Comparison of ENCODE assay signal across 1 cellular context in the genomic region with DNA sequence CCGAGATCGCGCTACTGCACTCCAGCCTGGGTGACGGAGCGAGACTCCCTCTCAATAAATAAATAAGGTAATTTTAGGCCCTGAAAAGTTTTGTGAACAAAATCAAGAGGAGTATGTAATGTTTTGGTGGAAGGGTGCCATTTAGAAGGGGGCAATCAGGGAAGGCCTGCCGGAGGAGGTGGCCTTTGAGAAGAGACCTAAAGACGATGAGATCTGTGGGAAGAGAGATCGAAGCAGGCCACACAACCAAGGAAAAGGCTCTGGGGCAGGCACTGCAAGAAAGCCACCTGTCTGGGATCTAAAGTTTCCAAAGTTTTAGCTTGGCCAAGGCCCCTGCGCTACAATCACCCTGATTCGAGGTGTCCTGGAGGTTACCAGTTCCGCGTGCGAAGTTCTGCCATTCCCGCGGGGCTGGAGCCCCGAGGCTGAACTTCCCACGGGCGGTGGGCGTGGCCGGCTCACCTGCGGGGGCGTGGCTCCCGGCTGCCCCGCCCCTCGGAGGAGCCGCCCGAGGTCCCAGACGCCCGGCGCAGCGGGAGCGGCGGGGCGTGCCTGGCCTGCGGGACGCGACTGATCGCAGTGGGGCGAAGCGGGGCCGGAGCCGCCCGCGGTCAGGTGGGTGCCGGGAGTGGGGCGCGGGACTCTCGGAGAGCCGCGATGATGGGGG.
A peak's percentile ranks its signal among the peaks of the same experiment; 100 is the strongest.
TF ChIP-seq lines count a peak whose summit lies in the region.

A gene (plus strand): TSS at position 519 of the 667 bp plus-strand sequence. CDS start 4,792 bp downstream, outside the sequence.

TF ChIP-seq in HEK293, 187 proteins besides CTCF, POLR2A, EP300 and RAD21 (continued from another document):
- TF ChIP-seq, protein P1, sequence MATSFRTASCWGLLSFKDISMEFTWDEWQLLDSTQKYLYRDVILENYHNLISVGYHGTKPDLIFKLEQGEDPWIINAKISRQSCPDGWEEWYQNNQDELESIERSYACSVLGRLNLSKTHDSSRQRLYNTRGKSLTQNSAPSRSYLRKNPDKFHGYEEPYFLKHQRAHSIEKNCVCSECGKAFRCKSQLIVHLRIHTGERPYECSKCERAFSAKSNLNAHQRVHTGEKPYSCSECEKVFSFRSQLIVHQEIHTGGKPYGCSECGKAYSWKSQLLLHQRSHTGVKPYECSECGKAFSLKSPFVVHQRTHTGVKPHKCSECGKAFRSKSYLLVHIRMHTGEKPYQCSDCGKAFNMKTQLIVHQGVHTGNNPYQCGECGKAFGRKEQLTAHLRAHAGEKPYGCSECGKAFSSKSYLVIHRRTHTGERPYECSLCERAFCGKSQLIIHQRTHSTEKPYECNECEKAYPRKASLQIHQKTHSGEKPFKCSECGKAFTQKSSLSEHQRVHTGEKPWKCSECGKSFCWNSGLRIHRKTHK (tag by site-specific recombination; IDR thresholded peaks at IDR 0.05) = no peak
- TF ChIP-seq ZNF600 (tag by site-specific recombination; IDR thresholded peaks at IDR 0.05) (0 out of 2 replicates have a peak, but pooled peaks have one; percentile 22), ZSCAN16 (tag by site-specific recombination; IDR thresholded peaks at IDR 0.05) (no peak), ZFHX2 (tag by site-specific recombination; conservative IDR thresholded peaks at IDR 0.05) (peak; percentile 22; the same call in 1 of the 2 replicates), ZBTB8A (tag by site-specific recombination; IDR thresholded peaks at IDR 0.05) (peak; percentile 23; the same call in 1 of the 2 replicates), TRIM28 (IDR thresholded peaks at IDR 0.05; ENCODE audit: borderline replicate concordance, low read length) (no peak), ZNF707 (tag by site-specific recombination; IDR thresholded peaks at IDR 0.05) (no peak), ZNF140 (tag by site-specific recombination; IDR thresholded peaks at IDR 0.05) (no peak), EGR2 (tag by site-specific recombination; IDR thresholded peaks at IDR 0.05; ENCODE audit: low read depth) (peak; percentile 23; the same call in 1 of the 2 replicates), ZNF366 (tag by site-specific recombination; conservative IDR thresholded peaks at IDR 0.05) (no peak), ZBTB17 (tag by site-specific recombination; IDR thresholded peaks at IDR 0.05) (peak; percentile 18; the same call in 1 of the 2 replicates), KLF8 (tag by site-specific recombination; IDR thresholded peaks at IDR 0.05) (peak; percentile 76), ZNF623 (tag by site-specific recombination; IDR thresholded peaks at IDR 0.05) (no peak), ZNF658 (tag by site-specific recombination; IDR thresholded peaks at IDR 0.05) (no peak), ZSCAN23 (tag by site-specific recombination; IDR thresholded peaks at IDR 0.05) (no peak), ZXDB (tag by site-specific recombination; IDR thresholded peaks at IDR 0.05) (0 out of 2 replicates have a peak, but pooled peaks have one; percentile 33), ZNF132 (tag by site-specific recombination; IDR thresholded peaks at IDR 0.05; ENCODE audit: borderline replicate concordance) (no peak), ZNF624 (tag by site-specific recombination; IDR thresholded peaks at IDR 0.05) (no peak), ZNF654 (tag by site-specific recombination; IDR thresholded peaks at IDR 0.05; ENCODE audit: low read depth) (no peak), ZNF521 (tag by site-specific recombination; IDR thresholded peaks at IDR 0.05) (no peak), ZNF792 (tag by site-specific recombination; IDR thresholded peaks at IDR 0.05) (no peak), ZNF549 (tag by site-specific recombination; IDR thresholded peaks at IDR 0.05) (no peak), KLF1 (tag by site-specific recombination; IDR thresholded peaks at IDR 0.05) (no peak), ZNF335 (tag by site-specific recombination; conservative IDR thresholded peaks at IDR 0.05) (no peak), KLF9 (tag by site-specific recombination; IDR thresholded peaks at IDR 0.05; ENCODE audit: low read depth) (peak; percentile 94), IKZF3 (tag by site-specific recombination; IDR thresholded peaks at IDR 0.05) (peak; percentile 45; the same call in 1 of the 2 replicates)
- TF ChIP-seq, protein P2, sequence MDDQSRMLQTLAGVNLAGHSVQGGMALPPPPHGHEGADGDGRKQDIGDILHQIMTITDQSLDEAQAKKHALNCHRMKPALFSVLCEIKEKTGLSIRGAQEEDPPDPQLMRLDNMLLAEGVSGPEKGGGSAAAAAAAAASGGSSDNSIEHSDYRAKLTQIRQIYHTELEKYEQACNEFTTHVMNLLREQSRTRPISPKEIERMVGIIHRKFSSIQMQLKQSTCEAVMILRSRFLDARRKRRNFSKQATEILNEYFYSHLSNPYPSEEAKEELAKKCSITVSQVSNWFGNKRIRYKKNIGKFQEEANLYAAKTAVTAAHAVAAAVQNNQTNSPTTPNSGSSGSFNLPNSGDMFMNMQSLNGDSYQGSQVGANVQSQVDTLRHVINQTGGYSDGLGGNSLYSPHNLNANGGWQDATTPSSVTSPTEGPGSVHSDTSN (CRISPR knock-in tag; IDR thresholded peaks at IDR 0.05) = no peak
- TF ChIP-seq, protein P3, sequence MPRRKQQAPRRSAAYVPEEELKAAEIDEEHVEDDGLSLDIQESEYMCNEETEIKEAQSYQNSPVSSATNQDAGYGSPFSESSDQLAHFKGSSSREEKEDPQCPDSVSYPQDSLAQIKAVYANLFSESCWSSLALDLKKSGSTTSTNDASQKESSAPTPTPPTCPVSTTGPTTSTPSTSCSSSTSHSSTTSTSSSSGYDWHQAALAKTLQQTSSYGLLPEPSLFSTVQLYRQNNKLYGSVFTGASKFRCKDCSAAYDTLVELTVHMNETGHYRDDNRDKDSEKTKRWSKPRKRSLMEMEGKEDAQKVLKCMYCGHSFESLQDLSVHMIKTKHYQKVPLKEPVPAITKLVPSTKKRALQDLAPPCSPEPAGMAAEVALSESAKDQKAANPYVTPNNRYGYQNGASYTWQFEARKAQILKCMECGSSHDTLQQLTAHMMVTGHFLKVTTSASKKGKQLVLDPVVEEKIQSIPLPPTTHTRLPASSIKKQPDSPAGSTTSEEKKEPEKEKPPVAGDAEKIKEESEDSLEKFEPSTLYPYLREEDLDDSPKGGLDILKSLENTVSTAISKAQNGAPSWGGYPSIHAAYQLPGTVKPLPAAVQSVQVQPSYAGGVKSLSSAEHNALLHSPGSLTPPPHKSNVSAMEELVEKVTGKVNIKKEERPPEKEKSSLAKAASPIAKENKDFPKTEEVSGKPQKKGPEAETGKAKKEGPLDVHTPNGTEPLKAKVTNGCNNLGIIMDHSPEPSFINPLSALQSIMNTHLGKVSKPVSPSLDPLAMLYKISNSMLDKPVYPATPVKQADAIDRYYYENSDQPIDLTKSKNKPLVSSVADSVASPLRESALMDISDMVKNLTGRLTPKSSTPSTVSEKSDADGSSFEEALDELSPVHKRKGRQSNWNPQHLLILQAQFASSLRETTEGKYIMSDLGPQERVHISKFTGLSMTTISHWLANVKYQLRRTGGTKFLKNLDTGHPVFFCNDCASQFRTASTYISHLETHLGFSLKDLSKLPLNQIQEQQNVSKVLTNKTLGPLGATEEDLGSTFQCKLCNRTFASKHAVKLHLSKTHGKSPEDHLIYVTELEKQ (tag by site-specific recombination; IDR thresholded peaks at IDR 0.05; ENCODE audit: borderline replicate concordance) = no peak
- TF ChIP-seq, protein P4, sequence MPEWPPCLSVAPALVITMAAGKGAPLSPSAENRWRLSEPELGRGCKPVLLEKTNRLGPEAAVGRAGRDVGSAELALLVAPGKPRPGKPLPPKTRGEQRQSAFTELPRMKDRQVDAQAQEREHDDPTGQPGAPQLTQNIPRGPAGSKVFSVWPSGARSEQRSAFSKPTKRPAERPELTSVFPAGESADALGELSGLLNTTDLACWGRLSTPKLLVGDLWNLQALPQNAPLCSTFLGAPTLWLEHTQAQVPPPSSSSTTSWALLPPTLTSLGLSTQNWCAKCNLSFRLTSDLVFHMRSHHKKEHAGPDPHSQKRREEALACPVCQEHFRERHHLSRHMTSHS (tag by site-specific recombination; IDR thresholded peaks at IDR 0.05) = no peak
- TF ChIP-seq, protein P5, sequence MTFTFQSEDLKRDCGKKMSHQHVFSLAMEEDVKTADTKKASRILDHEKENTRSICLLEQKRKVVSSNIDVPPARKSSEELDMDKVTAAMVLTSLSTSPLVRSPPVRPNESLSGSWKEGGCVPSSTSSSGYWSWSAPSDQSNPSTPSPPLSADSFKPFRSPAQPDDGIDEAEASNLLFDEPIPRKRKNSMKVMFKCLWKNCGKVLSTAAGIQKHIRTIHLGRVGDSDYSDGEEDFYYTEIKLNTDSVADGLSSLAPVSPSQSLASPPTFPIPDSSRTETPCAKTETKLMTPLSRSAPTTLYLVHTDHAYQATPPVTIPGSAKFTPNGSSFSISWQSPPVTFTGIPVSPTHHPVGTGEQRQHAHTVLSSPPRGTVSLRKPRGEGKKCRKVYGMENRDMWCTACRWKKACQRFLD (tag by site-specific recombination; IDR thresholded peaks at IDR 0.05) = no peak
- TF ChIP-seq, protein P6, sequence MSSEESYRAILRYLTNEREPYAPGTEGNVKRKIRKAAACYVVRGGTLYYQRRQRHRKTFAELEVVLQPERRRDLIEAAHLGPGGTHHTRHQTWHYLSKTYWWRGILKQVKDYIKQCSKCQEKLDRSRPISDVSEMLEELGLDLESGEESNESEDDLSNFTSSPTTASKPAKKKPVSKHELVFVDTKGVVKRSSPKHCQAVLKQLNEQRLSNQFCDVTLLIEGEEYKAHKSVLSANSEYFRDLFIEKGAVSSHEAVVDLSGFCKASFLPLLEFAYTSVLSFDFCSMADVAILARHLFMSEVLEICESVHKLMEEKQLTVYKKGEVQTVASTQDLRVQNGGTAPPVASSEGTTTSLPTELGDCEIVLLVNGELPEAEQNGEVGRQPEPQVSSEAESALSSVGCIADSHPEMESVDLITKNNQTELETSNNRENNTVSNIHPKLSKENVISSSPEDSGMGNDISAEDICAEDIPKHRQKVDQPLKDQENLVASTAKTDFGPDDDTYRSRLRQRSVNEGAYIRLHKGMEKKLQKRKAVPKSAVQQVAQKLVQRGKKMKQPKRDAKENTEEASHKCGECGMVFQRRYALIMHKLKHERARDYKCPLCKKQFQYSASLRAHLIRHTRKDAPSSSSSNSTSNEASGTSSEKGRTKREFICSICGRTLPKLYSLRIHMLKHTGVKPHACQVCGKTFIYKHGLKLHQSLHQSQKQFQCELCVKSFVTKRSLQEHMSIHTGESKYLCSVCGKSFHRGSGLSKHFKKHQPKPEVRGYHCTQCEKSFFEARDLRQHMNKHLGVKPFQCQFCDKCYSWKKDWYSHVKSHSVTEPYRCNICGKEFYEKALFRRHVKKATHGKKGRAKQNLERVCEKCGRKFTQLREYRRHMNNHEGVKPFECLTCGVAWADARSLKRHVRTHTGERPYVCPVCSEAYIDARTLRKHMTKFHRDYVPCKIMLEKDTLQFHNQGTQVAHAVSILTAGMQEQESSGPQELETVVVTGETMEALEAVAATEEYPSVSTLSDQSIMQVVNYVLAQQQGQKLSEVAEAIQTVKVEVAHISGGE (tag by site-specific recombination; conservative IDR thresholded peaks at IDR 0.05; ENCODE audit: low read depth) = no peak
